In the genomic region with DNA sequence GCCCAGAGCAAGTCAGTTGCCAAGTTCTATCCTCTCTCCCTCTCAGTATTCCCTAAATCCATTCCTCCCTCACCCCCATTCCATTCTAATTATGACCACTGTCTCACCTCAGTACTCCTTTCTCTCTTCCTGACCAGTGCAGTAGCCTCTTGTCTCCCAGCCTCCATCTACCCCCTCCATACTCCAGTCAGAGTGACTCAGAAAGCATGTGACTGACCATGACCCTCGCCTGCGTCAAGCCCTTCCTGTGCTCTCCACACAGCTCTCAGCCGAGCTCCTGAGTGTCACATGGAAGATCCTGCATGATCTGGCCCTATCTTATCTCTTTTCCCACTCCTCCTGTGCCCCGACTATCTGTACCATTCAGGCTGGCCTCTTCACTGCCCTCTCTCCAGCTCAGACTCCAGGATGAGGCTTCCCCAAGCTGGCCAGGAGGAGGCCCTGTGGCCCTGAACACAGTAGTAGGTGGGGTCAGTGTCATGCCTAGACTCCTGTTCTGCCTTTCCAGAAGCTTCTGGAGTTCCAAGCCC, we compare ENCODE assay signal across 9 cellular contexts. TPM values are rescaled to one million over a fixed set of nuclear protein-coding genes. Genes with fewer than 3 reads are reported as not detected.
DNase-seq lines count a peak whose midpoint lies in the region; ATAC-seq and TF ChIP-seq lines count a peak whose summit lies in the region.
"Had no signal": no experiment of that assay in that cellular context is flagged by ENCODE, and none has a peak within 500 bp of the region (broad histone marks: within the 10 kb centered on the region; RNA-seq: fewer than 3 reads in every experiment).

No MANE protein-coding gene starts in this region.

- DNase-seq in Daoy (ENCODE audit: low read depth) (peak; percentile 73), RWPE1 (ENCODE audit: low spot score) (peak; percentile 34), fibroblast of gingiva (ENCODE audit: low read depth) (peak; percentile 62), pons (ENCODE audit: low spot score) (peak; percentile 6), NCI-H146 treated with DMSO at 0.1 percent for 48 hours (lab: John Stamatoyannopoulos, UW; ENCODE audit: unreplicated experiment) (no peak)
- no peak for DNase-seq in activated naive CD4-positive, alpha-beta T cell treated with anti-CD3 and anti-CD28 coated beads, Interleukin-2, amount 50 U/mL, for 16 hours

- POLR2A ChIA-PET in RWPE1 (lab: Yijun Ruan, JAX; ENCODE audit: low non-redundant PET) = no interaction called here

- no peak for TF ChIP-seq CTCF in RWPE1 (conservative IDR thresholded peaks at IDR 0.05; ENCODE audit: low read depth)

- CTCF ChIA-PET in RWPE1 (lab: Yijun Ruan, JAX) = interaction anchor here (0.6 to 1.7 kb wide), 6 partner anchors 9 to 183 kb away, joined by 3 to 5 read pairs (median 4); no protein-coding TSS in a partner anchor

- no peak overlapping the region for H3K27ac ChIP-seq in RWPE1
- H3K27ac ChIP-seq: stomach had no signal

- ATAC-seq in HG02981 (IDR thresholded peaks at IDR 0.05; ENCODE audit: unreplicated experiment) (no peak), HG02973 (IDR thresholded peaks at IDR 0.05; ENCODE audit: unreplicated experiment) (no peak)

RNA-seq across cellular contexts. Expression of a gene that starts 42.6 kb away (rescaled TPM):
- total RNA-seq in Daoy (2014; rRNA removed; shearing (Covaris generic)) = 5.9 and 17.7 TPM in 2 replicates

Comparison
In these comparisons a context has a peak if more than half of its experiments do, and no peak if none do; other contexts are left out.
1. DNase-seq: peak in Daoy (single experiment), RWPE1 (single experiment), fibroblast of gingiva (single experiment) and pons (single experiment); none in NCI-H146 treated with DMSO at 0.1 percent for 48 hours (single experiment) and activated naive CD4-positive, alpha-beta T cell treated with anti-CD3 and anti-CD28 coated beads, Interleukin-2, amount 50 U/mL, for 16 hours (single experiment).